Comparison of ENCODE assay signal across 8 cellular contexts in the genomic region with DNA sequence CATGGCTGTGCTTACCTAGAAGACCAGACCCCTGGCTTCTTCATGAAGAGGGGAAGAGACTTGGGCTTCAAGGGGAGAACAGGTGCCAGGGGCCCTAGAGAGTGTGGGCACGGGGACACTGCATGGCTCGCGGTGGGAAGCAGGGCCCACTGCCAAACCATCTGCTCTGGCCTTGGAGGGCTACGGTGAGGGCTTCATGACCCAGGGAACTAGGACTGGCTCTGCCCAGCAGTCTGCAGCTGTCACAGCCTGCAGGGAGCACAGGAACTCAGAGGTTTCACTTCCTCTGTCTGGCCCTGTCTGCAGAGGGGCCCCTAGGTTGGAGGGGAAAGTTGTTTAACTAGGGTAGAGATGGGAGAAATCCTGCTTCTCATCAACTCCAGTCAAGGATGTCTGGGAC. TPM values are rescaled to one million over a fixed set of nuclear protein-coding genes. Genes with fewer than 3 reads are reported as not detected.
A peak's percentile ranks its signal among the peaks of the same experiment; 100 is the strongest.
DNase-seq lines count a peak whose midpoint lies in the region; ATAC-seq and TF ChIP-seq lines count a peak whose summit lies in the region.

No MANE protein-coding gene starts in this region.

- no peak for ATAC-seq in CD8-positive, alpha-beta T cell
- ATAC-seq in GM19043 (IDR thresholded peaks at IDR 0.05; ENCODE audit: low read depth, unreplicated experiment): peak; percentile 76
- ATAC-seq in HG03378 (IDR thresholded peaks at IDR 0.05; ENCODE audit: unreplicated experiment): peak; percentile 38
- peak; percentile 48 for ATAC-seq in activated CD8-positive, alpha-beta T cell treated with anti-CD3 and anti-CD28 coated beads, Interleukin-2, amount 10 ng/mL, durations not matched to agents 7 days and 5 days
- no peak for ATAC-seq in GM21360 (IDR thresholded peaks at IDR 0.05; ENCODE audit: unreplicated experiment)

- peaks cover 42% of the 10 kb centered on the region for H3K4me1 Mint-ChIP-seq in CD8-positive, alpha-beta T cell (ENCODE audit: low read depth)
- peaks cover 57% of the 10 kb centered on the region for H3K4me1 Mint-ChIP-seq in activated CD8-positive, alpha-beta T cell treated with anti-CD3 and anti-CD28 coated beads, Interleukin-2, amount 10 ng/mL, durations not matched to agents 7 days and 5 days (ENCODE audit: low read depth)

- H3K4me3 Mint-ChIP-seq in CD8-positive, alpha-beta T cell: peak overlapping the region; percentile 4
- H3K4me3 Mint-ChIP-seq in activated CD8-positive, alpha-beta T cell treated with anti-CD3 and anti-CD28 coated beads, Interleukin-2, amount 10 ng/mL, durations not matched to agents 7 days and 5 days: peak overlapping the region; percentile 62

- peaks cover 9% of the 10 kb centered on the region for H3K36me3 ChIP-seq in CD8-positive, alpha-beta T cell (ENCODE audit: insufficient read depth, low read length)
- peaks cover 0 to 16% of the 10 kb centered on the region in 2 donors for H3K36me3 ChIP-seq in thyroid gland

- peak overlapping the region; percentile 79 for H3K27ac Mint-ChIP-seq in CD8-positive, alpha-beta T cell
- H3K27ac Mint-ChIP-seq in activated CD8-positive, alpha-beta T cell treated with anti-CD3 and anti-CD28 coated beads, Interleukin-2, amount 10 ng/mL, durations not matched to agents 7 days and 5 days: peak overlapping the region; percentile 88

- no peak for TF ChIP-seq CTCF in CD8-positive, alpha-beta T cell (IDR thresholded peaks at IDR 0.05)
- TF ChIP-seq CTCF in thyroid gland (IDR thresholded peaks at IDR 0.05): no peak

- WGBS in thyroid gland, 2 donors: 74 to 88% methylated on average over 3 to 4 of the region's 4 CpGs

- TF ChIP-seq POLR2A in thyroid gland (IDR thresholded peaks at IDR 0.05): no peak

- no peak for DNase-seq in CD8-positive, alpha-beta T cell
- peak; percentile 56 for DNase-seq in activated CD8-positive, alpha-beta T cell treated with anti-CD3 and anti-CD28 coated beads, Interleukin-2, amount 10 ng/mL, durations not matched to agents 7 days and 5 days
- DNase-seq in COLO668 (lab: John Stamatoyannopoulos, UW; ENCODE audit: unreplicated experiment) (no peak), thyroid gland (no peak), H4 (ENCODE audit: low spot score) (no peak)

- no peaks in the 10 kb centered on the region for H3K27me3 ChIP-seq in CD8-positive, alpha-beta T cell (ENCODE audit: insufficient read depth, low read length)
- no peaks in the 10 kb centered on the region for H3K27me3 ChIP-seq in thyroid gland

- H3K36me3 Mint-ChIP-seq in CD8-positive, alpha-beta T cell: peaks cover 55% of the 10 kb centered on the region
- H3K36me3 Mint-ChIP-seq in activated CD8-positive, alpha-beta T cell treated with anti-CD3 and anti-CD28 coated beads, Interleukin-2, amount 10 ng/mL, durations not matched to agents 7 days and 5 days (ENCODE audit: low read depth): peaks cover 41% of the 10 kb centered on the region

- H3K9me3 ChIP-seq in CD8-positive, alpha-beta T cell (ENCODE audit: low read length): no peaks in the 10 kb centered on the region
- H3K9me3 ChIP-seq in thyroid gland: no peaks in the 10 kb centered on the region

- peaks cover 21% of the 10 kb centered on the region for H3K4me1 ChIP-seq in CD8-positive, alpha-beta T cell (ENCODE audit: insufficient read depth, low read length)
- H3K4me1 ChIP-seq in thyroid gland: peaks cover 7 to 13% of the 10 kb centered on the region in 2 donors

- no peak overlapping the region for H3K4me3 ChIP-seq in CD8-positive, alpha-beta T cell (ENCODE audit: low read depth, low read length)
- no peak overlapping the region for H3K4me3 ChIP-seq in thyroid gland (replicated peaks in 1 of 3)

- CTCF ChIA-PET in CD8-positive, alpha-beta T cell (lab: Charles Lee): no interaction called here
- CTCF ChIA-PET in activated CD8-positive, alpha-beta T cell treated with anti-CD3 and anti-CD28 coated beads, Interleukin-2, amount 10 ng/mL, durations not matched to agents 7 days and 5 days (lab: Charles Lee): interaction anchor here (1.7 to 2.6 kb wide), 2 partner anchors 17 to 20 kb away, joined by 6 to 7 read pairs; no protein-coding TSS in a partner anchor

- intact Hi-C loops in CD8-positive, alpha-beta T cell (cut with DNase I, micrococcal nuclease): no loop called here
- intact Hi-C loops in thyroid gland (cut with DNase I): no loop called here

- no peak overlapping the region for H3K27ac ChIP-seq in CD8-positive, alpha-beta T cell (ENCODE audit: low read depth, low read length)
- no peak overlapping the region for H3K27ac ChIP-seq in thyroid gland

- POLR2A ChIA-PET in CD8-positive, alpha-beta T cell (lab: Charles Lee): no interaction called here
- POLR2A ChIA-PET in activated CD8-positive, alpha-beta T cell treated with anti-CD3 and anti-CD28 coated beads, Interleukin-2, amount 10 ng/mL, durations not matched to agents 7 days and 5 days (lab: Charles Lee): interaction anchor here (1.1 kb wide), 1 partner anchor 14 kb away, joined by 3 read pairs; no protein-coding TSS in a partner anchor

- no peaks in the 10 kb centered on the region for H3K27me3 Mint-ChIP-seq in CD8-positive, alpha-beta T cell (ENCODE audit: low read depth)
- no peaks in the 10 kb centered on the region for H3K27me3 Mint-ChIP-seq in activated CD8-positive, alpha-beta T cell treated with anti-CD3 and anti-CD28 coated beads, Interleukin-2, amount 10 ng/mL, durations not matched to agents 7 days and 5 days (ENCODE audit: low read depth)

- H3K9me3 Mint-ChIP-seq in CD8-positive, alpha-beta T cell: no peaks in the 10 kb centered on the region
- no peaks in the 10 kb centered on the region for H3K9me3 Mint-ChIP-seq in activated CD8-positive, alpha-beta T cell treated with anti-CD3 and anti-CD28 coated beads, Interleukin-2, amount 10 ng/mL, durations not matched to agents 7 days and 5 days (ENCODE audit: insufficient read depth)

RNA-seq across cellular contexts. Expression of gene ERCC1, which starts 4.3 kb away (rescaled TPM):
- total RNA-seq in CD8-positive, alpha-beta T cell: 10 to 100 TPM; 28.7 to 31.5 TPM
- total RNA-seq in activated CD8-positive, alpha-beta T cell treated with anti-CD3 and anti-CD28 coated beads, Interleukin-2, amount 10 ng/mL, durations not matched to agents 7 days and 5 days: 10 to 100 TPM; 57.5 to 64.8 TPM
- 100 to 1,000 TPM in 2 of 4 donors, 10 to 100 TPM in 2; 89.1 to 157 (median 113) TPM for total RNA-seq in thyroid gland
- total RNA-seq in H4 (2014; rRNA removed; shearing (Covaris generic)): 49.3 and 84.0 TPM in 2 replicates

RNA-seq across cellular contexts. Expression of gene POLR1G, which starts 13.0 kb away (rescaled TPM):
- total RNA-seq in CD8-positive, alpha-beta T cell: under 1 TPM; 0.27 to 0.44 TPM
- 10 to 100 TPM in 1 of 2 experiments, 1 to 10 TPM in 1; 9.5 to 10.6 TPM for total RNA-seq in activated CD8-positive, alpha-beta T cell treated with anti-CD3 and anti-CD28 coated beads, Interleukin-2, amount 10 ng/mL, durations not matched to agents 7 days and 5 days
- total RNA-seq in thyroid gland: 1 to 10 TPM; 1.3 to 9.1 (median 4.2) TPM
- total RNA-seq in H4 (2014; rRNA removed; shearing (Covaris generic)): 6.8 and 9.0 TPM in 2 replicates

RNA-seq across cellular contexts. Expression of gene PPP1R13L, which starts 14.5 kb away (rescaled TPM):
- 1 to 10 TPM; 2.5 to 3.6 TPM for total RNA-seq in CD8-positive, alpha-beta T cell
- total RNA-seq in activated CD8-positive, alpha-beta T cell treated with anti-CD3 and anti-CD28 coated beads, Interleukin-2, amount 10 ng/mL, durations not matched to agents 7 days and 5 days: 10 to 100 TPM; 11.8 to 13.4 TPM
- 10 to 100 TPM; 11.9 to 64.2 (median 35.8) TPM for total RNA-seq in thyroid gland
- 0.14 and 1.1 TPM in 2 replicates for total RNA-seq in H4 (2014; rRNA removed; shearing (Covaris generic))

RNA-seq across cellular contexts. Expression of gene FOSB, which starts 48.4 kb away (rescaled TPM):
- total RNA-seq in CD8-positive, alpha-beta T cell: 100 to 1,000 TPM; 625 to 631 TPM
- total RNA-seq in activated CD8-positive, alpha-beta T cell treated with anti-CD3 and anti-CD28 coated beads, Interleukin-2, amount 10 ng/mL, durations not matched to agents 7 days and 5 days: 100 to 1,000 TPM; 154 to 172 TPM
- total RNA-seq in thyroid gland: 1 to 10 TPM; 1.6 to 3.3 (median 2.4) TPM
- 1.2 TPM in 1 of 2 replicates, not detected in the other for total RNA-seq in H4 (2014; rRNA removed; shearing (Covaris generic))

RNA-seq across cellular contexts. Expression of gene ERCC2, which starts 49.0 kb away (rescaled TPM):
- 10 to 100 TPM in 1 of 2 experiments, 1 to 10 TPM in 1; 9.1 to 11.8 TPM for total RNA-seq in CD8-positive, alpha-beta T cell
- 10 to 100 TPM; 23.7 to 24.4 TPM for total RNA-seq in activated CD8-positive, alpha-beta T cell treated with anti-CD3 and anti-CD28 coated beads, Interleukin-2, amount 10 ng/mL, durations not matched to agents 7 days and 5 days
- total RNA-seq in thyroid gland: 10 to 100 TPM in 3 of 4 donors, 1 to 10 TPM in 1; 9.4 to 19.2 (median 15.9) TPM
- 4.6 and 8.3 TPM in 2 replicates for total RNA-seq in H4 (2014; rRNA removed; shearing (Covaris generic))

Comparison
In these comparisons a context has a peak if more than half of its experiments do, and no peak if none do; other contexts are left out.
1. ATAC-seq: peak in GM19043 (single experiment), HG03378 (single experiment) and activated CD8-positive, alpha-beta T cell treated with anti-CD3 and anti-CD28 coated beads, Interleukin-2, amount 10 ng/mL, durations not matched to agents 7 days and 5 days (single experiment); none in CD8-positive, alpha-beta T cell (single experiment) and GM21360 (single experiment).